In genomic region chr3:124558898-124559649, GRCh38 we compare ENCODE assay signal across 8 cellular contexts.
DNase-seq lines count a peak whose midpoint lies in the region; ATAC-seq, FAIRE-seq and TF ChIP-seq lines count a peak whose summit lies in the region.

No MANE protein-coding gene starts in this region.

- H3K4me1 Mint-ChIP-seq in nephron progenitor cell, result no peaks in the 10 kb centered on the region

- H3K27ac Mint-ChIP-seq in nephron progenitor cell, result no peak overlapping the region

- TF ChIP-seq CTCF in fibroblast of lung (conservative IDR thresholded peaks at IDR 0.05 in 1 of 2, IDR thresholded peaks at IDR 0.05 in 1 of 2; ENCODE audit: low read depth in 1 of 2, low read length in 2 of 2), result no peak
- TF ChIP-seq CTCF in nephron progenitor cell (IDR thresholded peaks at IDR 0.05), result no peak

- peak; percentile 22 for DNase-seq in HEK293T (ENCODE audit: extremely low spot score)
- peak; percentile 85 for DNase-seq in RCC 7860 (ENCODE audit: low spot score)
- DNase-seq in fibroblast of lung (ENCODE audit: low read depth in 2 of 2), result peak; percentile 97 to 98
- peak; percentile 85 for DNase-seq in non-pigmented ciliary epithelial cell (ENCODE audit: low read depth)
- DNase-seq in nephron progenitor cell, result no peak

- POLR2A ChIA-PET in HEK293T (lab: Yijun Ruan, JAX), result no interaction called here

- H3K4me3 ChIP-seq in fibroblast of lung (replicated peaks in 1 of 4; ENCODE audit: control extremely low read depth in 1 of 4, insufficient read depth in 1 of 4, low read depth in 3 of 4, low read length in 4 of 4), result no peak overlapping the region

- CTCF ChIA-PET in HEK293T (lab: Yijun Ruan, JAX), result interaction anchor here (0.7 to 2.4 kb wide), 11 partner anchors 9 to 526 kb away, joined by 3 to 15 read pairs (median 3); no protein-coding TSS in a partner anchor

- H3K27me3 Mint-ChIP-seq in nephron progenitor cell (ENCODE audit: low read depth, poor library complexity), result peaks cover 11% of the 10 kb centered on the region

- peak overlapping the region; percentile 23 for H3K4me2 ChIP-seq in fibroblast of lung (ENCODE audit: extremely low read depth, insufficient read depth, low read length)

- peaks cover 14% of the 10 kb centered on the region for H3K4me1 ChIP-seq in fibroblast of lung (ENCODE audit: control insufficient read depth, extremely low read depth, insufficient read depth, low read length)

- H3K36me3 ChIP-seq in fibroblast of lung (ENCODE audit: control insufficient read depth, insufficient read depth, low read length), result no peaks in the 10 kb centered on the region

- H4K20me1 ChIP-seq in fibroblast of lung (ENCODE audit: control insufficient read depth, extremely low read depth, insufficient read depth, low read length), result no peaks in the 10 kb centered on the region

- H3K27ac ChIP-seq in fibroblast of lung (ENCODE audit: insufficient read depth, low read length), result no peak overlapping the region

- H3K9ac ChIP-seq in fibroblast of lung (ENCODE audit: insufficient read depth, low read length), result no peak overlapping the region

- no peak overlapping the region for H3K4me3 Mint-ChIP-seq in nephron progenitor cell

- peaks cover 6% of the 10 kb centered on the region for H3K27me3 ChIP-seq in fibroblast of lung (ENCODE audit: control insufficient read depth, insufficient read depth, low read length)

- H3K9me3 ChIP-seq in fibroblast of lung (ENCODE audit: control insufficient read depth, insufficient read depth, low read depth, low read length), result no peaks in the 10 kb centered on the region

- ATAC-seq in GM19455 (IDR thresholded peaks at IDR 0.05; ENCODE audit: unreplicated experiment) (no peak), HG03521 (IDR thresholded peaks at IDR 0.05; ENCODE audit: unreplicated experiment) (no peak), HG03139 (IDR thresholded peaks at IDR 0.05; ENCODE audit: unreplicated experiment) (no peak)

- no peaks in the 10 kb centered on the region for H3K9me3 Mint-ChIP-seq in nephron progenitor cell

- peak; percentile 92 for FAIRE-seq in RCC 7860 (lab: Jason Lieb, UNC)

- no peaks in the 10 kb centered on the region for H3K36me3 Mint-ChIP-seq in nephron progenitor cell (ENCODE audit: low read depth)

- H2AFZ ChIP-seq in fibroblast of lung (ENCODE audit: low read length), result no peak overlapping the region

- H3K79me2 ChIP-seq in fibroblast of lung (ENCODE audit: control insufficient read depth, insufficient read depth, low read length), result no peaks in the 10 kb centered on the region

TF ChIP-seq in HEK293T, 16 proteins besides CTCF, POLR2A, EP300 and RAD21:
- TF ChIP-seq TARDBP (IDR thresholded peaks at IDR 0.05) (no peak), CTBP1 (IDR thresholded peaks at IDR 0.05; ENCODE audit: borderline replicate concordance) (no peak), HDGF (IDR thresholded peaks at IDR 0.05; ENCODE audit: borderline replicate concordance) (no peak), SP1 (IDR thresholded peaks at IDR 0.05) (no peak), FOXK2 (IDR thresholded peaks at IDR 0.05) (no peak), L3MBTL2 (conservative IDR thresholded peaks at IDR 0.05) (no peak), NFRKB (IDR thresholded peaks at IDR 0.05) (no peak), FOXM1 (IDR thresholded peaks at IDR 0.05; ENCODE audit: borderline replicate concordance) (no peak), ELF4 (IDR thresholded peaks at IDR 0.05) (no peak), ZNF384 (IDR thresholded peaks at IDR 0.05) (no peak), PKNOX1 (IDR thresholded peaks at IDR 0.05) (no peak), SUZ12 (IDR thresholded peaks at IDR 0.05) (no peak), BHLHE40 (IDR thresholded peaks at IDR 0.05; ENCODE audit: borderline replicate concordance) (no peak), FOXA1 (IDR thresholded peaks at IDR 0.05) (no peak), ARNT (IDR thresholded peaks at IDR 0.05) (no peak), LEF1 (IDR thresholded peaks at IDR 0.05; ENCODE audit: borderline replicate concordance) (no peak)
